ENCODE assay signal across 11 cellular contexts in the genomic region with DNA sequence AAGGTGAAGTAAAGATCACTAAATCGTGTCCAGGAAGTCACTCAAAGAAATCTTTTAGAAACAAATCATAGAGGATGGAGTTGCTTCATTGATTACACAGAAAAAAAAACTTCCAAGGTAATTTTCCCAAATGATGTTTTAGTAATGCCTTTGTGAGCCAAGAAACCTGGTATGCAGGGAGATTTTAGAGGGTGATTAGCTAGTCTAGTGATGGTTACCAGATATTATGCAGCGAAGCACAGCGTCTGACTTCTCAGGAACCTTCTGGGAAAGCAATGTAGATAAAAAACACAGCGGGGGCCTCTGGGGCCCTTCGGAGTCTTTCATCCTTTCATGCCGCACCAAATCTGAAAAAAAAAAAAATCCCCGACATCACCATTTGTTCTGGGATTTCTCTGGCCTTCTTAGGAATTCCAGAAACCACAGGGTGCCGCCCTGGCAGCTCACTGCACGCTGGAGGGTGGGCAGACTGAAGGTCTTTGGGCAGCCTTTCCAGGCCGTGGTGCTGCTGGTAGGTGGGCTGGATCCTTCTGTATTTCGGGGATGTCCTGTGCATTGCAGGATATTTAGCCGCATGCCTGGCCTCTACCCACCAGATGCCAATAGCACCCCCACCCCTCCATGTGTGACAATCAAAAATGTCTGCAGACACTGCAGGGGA. TPM values are rescaled to one million over a fixed set of nuclear protein-coding genes. Genes with fewer than 3 reads are reported as not detected.
DNase-seq lines count a peak whose midpoint lies in the region; ATAC-seq, FAIRE-seq and TF ChIP-seq lines count a peak whose summit lies in the region.
"Had no signal": no experiment of that assay in that cellular context is flagged by ENCODE, and none has a peak within 500 bp of the region (broad histone marks: within the 10 kb centered on the region; RNA-seq: fewer than 3 reads in every experiment).

No MANE protein-coding gene starts in this region.

- DNase-seq in GM18507 (ENCODE audit: extremely low spot score, insufficient read length, low read depth) (no peak), Panc1 (ENCODE audit: low read depth, low spot score) (no peak), epithelial cell of esophagus (ENCODE audit: low read depth) (peak; percentile 47), H4 (ENCODE audit: low spot score) (no peak), T-helper 1 cell (no peak)
- DNase-seq: activated CD4-positive, CD25-positive, alpha-beta regulatory T cell treated with anti-CD3 and anti-CD28 coated beads, Interleukin-2, amount 50 U/mL, for 72 hours; DND-41; left ventricle myocardium inferior had no signal

- in situ Hi-C loops in Panc1 (cut with HindIII; ENCODE audit: low pct_unique_long_range_greater_than_20kb, low sequenced_read_pairs) = no loop called here

- TF ChIP-seq CTCF in Panc1 (IDR thresholded peaks at IDR 0.05) (no peak), epithelial cell of esophagus (IDR thresholded peaks at IDR 0.05; ENCODE audit: insufficient read depth, low read depth, low read length, missing control alignments) (no peak)

- H3K27me3 ChIP-seq in Panc1 (ENCODE audit: control insufficient read depth, insufficient read depth, low read length) (no peaks in the 10 kb centered on the region), neuron (ENCODE audit: insufficient read depth, low read length) (no peaks in the 10 kb centered on the region)

- no peaks in the 10 kb centered on the region for H3K9me3 ChIP-seq in Panc1 (ENCODE audit: control insufficient read depth, insufficient read depth, low read depth, low read length)
- no peaks in the 10 kb centered on the region for H3K9me3 ChIP-seq in neuron (ENCODE audit: low read length)
- H3K9me3 ChIP-seq: left ventricle myocardium inferior had no signal

- H3K4me1 ChIP-seq in Panc1 (ENCODE audit: control insufficient read depth, insufficient read depth, low read length) (peaks cover 9% of the 10 kb centered on the region; the same call in 1 of the 2 replicates), neuron (ENCODE audit: insufficient read depth, low read length) (peaks cover 29% of the 10 kb centered on the region)

- H3K27ac ChIP-seq in Panc1 (ENCODE audit: low read length) = peak overlapping the region; percentile 66
- H3K27ac ChIP-seq: left ventricle myocardium inferior had no signal

- H3K36me3 ChIP-seq in Panc1 (ENCODE audit: control insufficient read depth, insufficient read depth, low read length) (no peaks in the 10 kb centered on the region), neuron (ENCODE audit: insufficient read depth, low read length) (no peaks in the 10 kb centered on the region)

- H2AFZ ChIP-seq in neuron (ENCODE audit: low read depth, low read length) = peak overlapping the region; percentile 50

- ATAC-seq in Panc1 = peak; percentile 82
- no peak for ATAC-seq in GM21737 (IDR thresholded peaks at IDR 0.05; ENCODE audit: unreplicated experiment)
- no peak for ATAC-seq in HG02973 (IDR thresholded peaks at IDR 0.05; ENCODE audit: unreplicated experiment)

- H3K4me3 ChIP-seq in Panc1 (ENCODE audit: low read depth in 2 of 2, low read length in 2 of 2) (no peak overlapping the region), epithelial cell of esophagus (ENCODE audit: low read length) (no peak overlapping the region), neuron (ENCODE audit: low read length) (peak overlapping the region; percentile 15)
- H3K4me3 ChIP-seq: left ventricle myocardium inferior had no signal

- intact Hi-C loops in Panc1 (cut with micrococcal nuclease; ENCODE audit: unreplicated experiment) = no loop called here

- no TSS peak for BruUV-seq in Panc1 (replicated peaks; lab: Mats Ljungman, UMichigan)

- POLR2A ChIA-PET in Panc1 (lab: Charles Lee) = interaction anchor here (0.7 kb wide), 1 partner anchor 174 kb away, joined by 4 read pairs; no protein-coding TSS in a partner anchor

- CTCF ChIA-PET in Panc1 (lab: Charles Lee) = no interaction called here

- FAIRE-seq in GM18507 (lab: Jason Lieb, UNC) = peak; percentile 56

RNA-seq across cellular contexts. Expression of a gene that starts 17.3 kb away (rescaled TPM):
- 0.15 TPM for total RNA-seq in Panc1 (2021; ENCODE audit: unreplicated experiment)
- 0.02 TPM for polyA plus RNA-seq in Panc1 (2012; ENCODE audit: insufficient read length)
- 19.0 and 25.3 TPM in 2 replicates for total RNA-seq in H4 (2014; rRNA removed; shearing (Covaris generic))

RNA-seq across cellular contexts. Expression of a gene that starts 59.7 kb away (rescaled TPM):
- 34.0 TPM for total RNA-seq in Panc1 (2021; ENCODE audit: unreplicated experiment)
- polyA plus RNA-seq in Panc1 (2012; ENCODE audit: insufficient read length) = 9.8 TPM
- total RNA-seq in H4 (2014; rRNA removed; shearing (Covaris generic)) = 20.0 and 21.5 TPM in 2 replicates

Comparison
In these comparisons a context has a peak if more than half of its experiments do, and no peak if none do; other contexts are left out.
1. RNA of a gene that starts 17.3 kb away (total RNA-seq): 19.0 to 25.3 TPM in H4; 0.15 TPM in Panc1 (single experiment); every median in the first group is over 10 times any median in the second.